ENCODE assay signal across 8 cellular contexts in the genomic region with DNA sequence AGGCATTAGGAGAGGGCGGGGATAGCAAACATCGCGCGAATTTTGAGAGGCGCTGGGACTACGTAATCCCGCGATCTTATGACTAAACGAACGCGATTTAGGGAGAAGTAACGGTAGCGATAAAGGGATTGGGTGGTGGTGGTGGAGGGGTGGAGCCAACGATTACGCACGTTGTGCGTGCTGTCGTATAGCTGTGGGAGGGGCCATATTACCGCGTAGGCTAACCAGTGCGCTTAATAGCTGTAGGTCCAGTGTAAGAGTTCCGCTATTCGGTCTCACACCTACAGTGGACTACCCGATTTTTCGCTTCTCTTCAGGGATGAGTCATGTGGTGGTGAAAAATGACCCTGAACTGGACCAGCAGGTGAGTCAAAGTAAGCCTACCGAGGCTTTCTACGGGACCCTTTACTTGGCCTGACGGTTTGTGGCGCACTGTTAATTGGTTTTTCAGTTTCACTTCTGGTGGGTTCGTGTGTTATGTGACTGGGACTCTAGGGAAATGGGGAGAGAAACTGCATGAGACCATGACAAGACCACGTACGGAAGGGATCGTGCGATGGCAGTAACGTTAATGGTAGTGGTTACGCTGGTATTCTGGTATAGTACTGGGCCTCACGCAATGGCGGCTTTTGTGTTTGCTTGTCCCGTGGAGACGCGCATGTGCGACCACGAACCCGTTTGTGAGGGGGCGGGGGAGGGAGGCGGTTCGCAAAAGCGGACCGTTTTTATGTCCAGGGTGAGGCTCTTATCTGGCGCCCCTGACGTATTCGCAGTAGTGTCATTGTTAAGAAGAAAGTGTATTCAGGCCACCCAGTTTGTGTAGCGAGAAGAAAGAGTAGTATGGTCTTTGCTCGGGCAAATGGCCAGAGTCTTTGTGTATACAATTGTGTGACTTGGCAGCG. TPM values are rescaled to one million over a fixed set of nuclear protein-coding genes. Genes with fewer than 3 reads are reported as not detected.
A peak's percentile ranks its signal among the peaks of the same experiment; 100 is the strongest.
DNase-seq lines count a peak whose midpoint lies in the region; ATAC-seq, FAIRE-seq and TF ChIP-seq lines count a peak whose summit lies in the region.

A gene (plus strand): TSS at position 251 of the 902 bp plus-strand sequence. CDS start 69 bp downstream, at position 320.

- peak within 1 kb of the TSS; percentile 99 for H3K27ac Mint-ChIP-seq in activated naive CD8-positive, alpha-beta T cell
- peak within 1 kb of the TSS; percentile 100 for H3K27ac Mint-ChIP-seq in stimulated activated naive CD8-positive, alpha-beta T cell treated with anti-CD3 and anti-CD28 coated beads, Interleukin-15, Interleukin-2, amounts not matched to agents 100 ng/mL and 50 ng/mL, for 24 hours
- H3K27ac Mint-ChIP-seq in neural progenitor cell = no peak within 1 kb of the TSS

- H3K27me3 ChIP-seq in HepG2 (ENCODE audit: control insufficient read depth in 1 of 2, insufficient read depth in 2 of 2, low read length in 2 of 2) (no peaks in the 10 kb centered on the region; a peak in 1 of 5 replicates), neural progenitor cell (no peaks in the 10 kb centered on the region)

- H3K4me3 Mint-ChIP-seq in activated naive CD8-positive, alpha-beta T cell = peak within 1 kb of the TSS; percentile 99
- peak within 1 kb of the TSS; percentile 97 for H3K4me3 Mint-ChIP-seq in stimulated activated naive CD8-positive, alpha-beta T cell treated with anti-CD3 and anti-CD28 coated beads, Interleukin-15, Interleukin-2, amounts not matched to agents 100 ng/mL and 50 ng/mL, for 24 hours
- no peak within 1 kb of the TSS for H3K4me3 Mint-ChIP-seq in neural progenitor cell

- DNase-seq in activated CD8-positive, alpha-beta memory T cell treated with anti-CD3 and anti-CD28 coated beads for 24 hours = no peak
- DNase-seq in NCI-H226 = peak; percentile 80
- peak; percentile 85 for DNase-seq in HepG2 (ENCODE audit: low spot score)
- DNase-seq in neural progenitor cell (ENCODE audit: low spot score) = no peak
- no peak for DNase-seq in activated gamma-delta T cell (lab: John Stamatoyannopoulos, UW)

- intact Hi-C loops in HepG2 (cut with micrococcal nuclease; ENCODE audit: unreplicated experiment) = no loop called here

- H3K79me2 ChIP-seq in HepG2 (ENCODE audit: insufficient read depth, low read length) = peaks cover 52% of the 10 kb centered on the region
- H3K79me2 ChIP-seq in neural progenitor cell (ENCODE audit: low read depth) = no peaks in the 10 kb centered on the region

- TF ChIP-seq CTCF in HepG2 (CRISPR knock-in tag; IDR thresholded peaks at IDR 0.05) (no peak), neural progenitor cell (IDR thresholded peaks at IDR 0.05) (no peak)

- WGBS in HepG2 (ENCODE audit: low lambda C conversion rate) = 10% methylated on average over 12 of the region's 55 CpGs

- no peaks in the 10 kb centered on the region for H3F3A ChIP-seq in neural progenitor cell (ENCODE audit: low read depth)

- H3K27me3 Mint-ChIP-seq in activated naive CD8-positive, alpha-beta T cell = peaks cover under 1% of the 10 kb centered on the region
- no peaks in the 10 kb centered on the region for H3K27me3 Mint-ChIP-seq in stimulated activated naive CD8-positive, alpha-beta T cell treated with anti-CD3 and anti-CD28 coated beads, Interleukin-15, Interleukin-2, amounts not matched to agents 100 ng/mL and 50 ng/mL, for 24 hours
- no peaks in the 10 kb centered on the region for H3K27me3 Mint-ChIP-seq in neural progenitor cell (ENCODE audit: insufficient read depth, low read depth)

- peak; percentile 96 for ATAC-seq in HepG2

- H3K9me3 Mint-ChIP-seq in activated naive CD8-positive, alpha-beta T cell (ENCODE audit: low read depth) = no peaks in the 10 kb centered on the region
- H3K9me3 Mint-ChIP-seq in stimulated activated naive CD8-positive, alpha-beta T cell treated with anti-CD3 and anti-CD28 coated beads, Interleukin-15, Interleukin-2, amounts not matched to agents 100 ng/mL and 50 ng/mL, for 24 hours = no peaks in the 10 kb centered on the region
- H3K9me3 Mint-ChIP-seq in neural progenitor cell = no peaks in the 10 kb centered on the region

- H4K20me1 ChIP-seq in HepG2 (ENCODE audit: insufficient read depth, low read length) = peaks cover 40% of the 10 kb centered on the region
- H4K20me1 ChIP-seq in neural progenitor cell (ENCODE audit: low read depth) = no peaks in the 10 kb centered on the region

- H2AFZ ChIP-seq in HepG2 (ENCODE audit: low read length) = peak within 1 kb of the TSS; percentile 98
- no peak within 1 kb of the TSS for H2AFZ ChIP-seq in neural progenitor cell (replicated peaks)

- H3K4me1 Mint-ChIP-seq in activated naive CD8-positive, alpha-beta T cell (ENCODE audit: low read depth) = peaks cover 21% of the 10 kb centered on the region
- peaks cover 28% of the 10 kb centered on the region for H3K4me1 Mint-ChIP-seq in stimulated activated naive CD8-positive, alpha-beta T cell treated with anti-CD3 and anti-CD28 coated beads, Interleukin-15, Interleukin-2, amounts not matched to agents 100 ng/mL and 50 ng/mL, for 24 hours (ENCODE audit: low read depth)
- H3K4me1 Mint-ChIP-seq in neural progenitor cell = no peaks in the 10 kb centered on the region

- no peak for TF ChIP-seq RAD21 in HepG2 (CRISPR knock-in tag; IDR thresholded peaks at IDR 0.05)

- BruUV-seq in HepG2 (replicated peaks; lab: Mats Ljungman, UMichigan) = TSS peak; percentile 67

- FAIRE-seq in HepG2 (lab: Jason Lieb, UNC) = peak; percentile 99

- TF ChIP-seq POLR2A in HepG2 (IDR thresholded peaks at IDR 0.05; ENCODE audit: insufficient read depth in 1 of 2, low read depth in 2 of 2, low read length in 2 of 2) = no peak

- TF ChIP-seq EP300 in HepG2 (IDR thresholded peaks at IDR 0.05; ENCODE audit: low read depth in 2 of 2, low read length in 2 of 2) (no peak), HepG2 (CRISPR knock-in tag; IDR thresholded peaks at IDR 0.05; ENCODE audit: borderline replicate concordance) (no peak)

- H3K4me3 ChIP-seq in HepG2 (replicated peaks in 1 of 3; ENCODE audit: insufficient read depth in 1 of 3, low read depth in 2 of 3, low read length in 3 of 3) (peak within 1 kb of the TSS; percentile 70 to 94 (median 77)), neural progenitor cell (no peak within 1 kb of the TSS)

- H3K4me2 ChIP-seq in HepG2 (ENCODE audit: low read depth, low read length) (peak within 1 kb of the TSS; percentile 71), neural progenitor cell (no peak within 1 kb of the TSS)

- POLR2A ChIA-PET in activated CD8-positive, alpha-beta memory T cell treated with anti-CD3 and anti-CD28 coated beads for 36 hours (lab: Charles Lee) = interaction anchor here (1.0 kb wide), 1 partner anchor 243 kb away, joined by 9 read pairs; no protein-coding TSS in a partner anchor
- POLR2A ChIA-PET in HepG2 (lab: Yijun Ruan, JAX) = interaction anchor here (0.8 to 1.0 kb wide), 2 partner anchors 14 to 800 kb away, joined by 3 to 4 read pairs; no protein-coding TSS in a partner anchor

- H3K9me3 ChIP-seq in HepG2 (ENCODE audit: low read length) = no peaks in the 10 kb centered on the region
- no peaks in the 10 kb centered on the region for H3K9me3 ChIP-seq in neural progenitor cell (ENCODE audit: low read depth)

- peaks cover 2% of the 10 kb centered on the region for H3K36me3 Mint-ChIP-seq in activated naive CD8-positive, alpha-beta T cell
- H3K36me3 Mint-ChIP-seq in stimulated activated naive CD8-positive, alpha-beta T cell treated with anti-CD3 and anti-CD28 coated beads, Interleukin-15, Interleukin-2, amounts not matched to agents 100 ng/mL and 50 ng/mL, for 24 hours (ENCODE audit: low read depth) = peaks cover 34% of the 10 kb centered on the region
- H3K36me3 Mint-ChIP-seq in neural progenitor cell = no peaks in the 10 kb centered on the region

- H3K4me1 ChIP-seq in HepG2 (ENCODE audit: insufficient read depth, low read length) = peaks cover 28% of the 10 kb centered on the region
- H3K4me1 ChIP-seq in neural progenitor cell = no peaks in the 10 kb centered on the region

- H3K36me3 ChIP-seq in HepG2 (replicated peaks in 1 of 2; ENCODE audit: control insufficient read depth in 1 of 2, insufficient read depth in 2 of 2, low read length in 2 of 2) (no peaks in the 10 kb centered on the region), neural progenitor cell (no peaks in the 10 kb centered on the region)

- peak within 1 kb of the TSS; percentile 96 for H3K27ac ChIP-seq in HepG2 (ENCODE audit: extremely low read length, insufficient read depth, low read length)
- H3K27ac ChIP-seq in neural progenitor cell = no peak within 1 kb of the TSS

- H3K9ac ChIP-seq in HepG2 (ENCODE audit: insufficient read depth, low read depth, low read length) (peak within 1 kb of the TSS; percentile 98), neural progenitor cell (no peak within 1 kb of the TSS)

- in situ Hi-C loops in HepG2 (cut with HindIII; ENCODE audit: extremely low pct_ligation_motif_present, low pct_unique_long_range_greater_than_20kb) = loop anchor here (25.0 kb wide), 1 partner anchor 432 kb away; no protein-coding TSS in a partner anchor

- CTCF ChIA-PET in activated CD8-positive, alpha-beta memory T cell treated with anti-CD3 and anti-CD28 coated beads for 36 hours (lab: Charles Lee) = no interaction called here
- CTCF ChIA-PET in HepG2 (lab: Yijun Ruan, JAX; ENCODE audit: low intra/inter-chr PET ratio, low total read pairs) = no interaction called here

RNA-seq across cellular contexts. Expression of the gene that starts here (rescaled TPM):
- total RNA-seq in activated CD8-positive, alpha-beta memory T cell treated with anti-CD3 and anti-CD28 coated beads for 36 hours = 100 to 1,000 TPM; 101 to 107 TPM
- total RNA-seq in HepG2 (2016; rRNA removed; fragmentation: Illumina TruSeq; extraction: Trizol) (112 and 135 TPM in 2 replicates), neural progenitor cell (ENCODE audit: low replicate concordance) (not detected in 2 replicates)
- total RNA-seq in HepG2 (2016; cell fraction: cytosol; rRNA removed; fragmentation: Illumina TruSeq; extraction: Trizol; ENCODE audit: low read depth) = 23.4 and 24.8 TPM in 2 replicates
- total RNA-seq in HepG2 (2016; cell fraction: insoluble cytoplasmic fraction; rRNA removed; fragmentation: Illumina TruSeq; extraction: Trizol) = 114 and 133 TPM in 2 replicates
- total RNA-seq in HepG2 (2016; cell fraction: membrane; rRNA removed; fragmentation: Illumina TruSeq; extraction: Trizol) = 12.8 and 18.6 TPM in 2 replicates
- 192 and 199 TPM in 2 replicates for total RNA-seq in HepG2 (2016; cell fraction: nucleus; rRNA removed; fragmentation: Illumina TruSeq; extraction: Trizol)
- polyA plus RNA-seq in HepG2 (2011; rRNA removed) = 102 and 113 TPM in 2 replicates
- 14.7 and 24.8 TPM in 2 replicates for polyA plus RNA-seq in HepG2 (2011; cell fraction: cytosol; rRNA removed)
- 252 and 367 TPM in 2 replicates for polyA plus RNA-seq in HepG2 (2011; cell fraction: nucleus; rRNA removed)
- polyA plus RNA-seq in HepG2 (2012) = 133 and 160 TPM in 2 replicates
- 1.2 and 1.7 TPM in 2 replicates for polyA plus RNA-seq in HepG2 (2016; cell fraction: cytosol; fragmentation: Illumina TruSeq; extraction: Trizol; ENCODE audit: low read depth)
- 70.5 and 71.6 TPM in 2 replicates for polyA plus RNA-seq in HepG2 (2016; cell fraction: insoluble cytoplasmic fraction; fragmentation: Illumina TruSeq; extraction: Trizol; ENCODE audit: low read depth)
- polyA plus RNA-seq in HepG2 (2016; cell fraction: membrane; fragmentation: Illumina TruSeq; extraction: Trizol; ENCODE audit: low read depth) = 3.6 and 5.0 TPM in 2 replicates
- polyA plus RNA-seq in HepG2 (2016; cell fraction: nucleus; fragmentation: Illumina TruSeq; extraction: Trizol; ENCODE audit: insufficient read depth, low read depth) = 182 and 217 TPM in 2 replicates
- polyA minus RNA-seq in HepG2 (2011; rRNA and poly(A)+ RNA removed; ENCODE audit: low replicate concordance) = 23.3 TPM in 1 of 2 replicates, not detected in the other
- 24.7 and 31.3 TPM in 2 replicates for polyA minus RNA-seq in HepG2 (2011; cell fraction: cytosol; rRNA and poly(A)+ RNA removed)
- 469 and 473 TPM in 2 replicates for polyA minus RNA-seq in HepG2 (2011; cell fraction: nucleus; rRNA and poly(A)+ RNA removed)

Comparison
In these comparisons a context has a peak if more than half of its experiments do, and no peak if none do; other contexts are left out.
1. DNase-seq: peak in NCI-H226 (single experiment) and HepG2 (single experiment); none in activated CD8-positive, alpha-beta memory T cell treated with anti-CD3 and anti-CD28 coated beads for 24 hours (single experiment), neural progenitor cell (single experiment) and activated gamma-delta T cell (single experiment).